ENCODE assay signal across 29 cellular contexts in genomic region chr10:120451968-120452367, GRCh38. TPM values are rescaled to one million over a fixed set of nuclear protein-coding genes. Genes with fewer than 3 reads are reported as not detected.
"Had no signal": no experiment of that assay in that cellular context is flagged by ENCODE, and none has a peak within 500 bp of the region (broad histone marks: within the 10 kb centered on the region; RNA-seq: fewer than 3 reads in every experiment).

No MANE protein-coding gene starts in this region.

- ATAC-seq: naive thymus-derived CD8-positive, alpha-beta T cell; natural killer cell treated with Interleukin-12 subunit alpha and Interleukin-12 subunit beta and Interleukin-15 and Interleukin-18, amount 100 ng/mL, for 72 hours; psoas muscle; right cardiac atrium; right lobe of liver; stimulated activated effector memory CD8-positive, alpha-beta T cell treated with anti-CD3 and anti-CD28 coated beads, Interleukin-12 subunit alpha, Interleukin-12 subunit beta, amount 100 ng/mL, for 72 hours; stimulated activated naive B cell treated with anti-CD40 and anti-IgM and Interleukin-4, amounts not matched to agents 10 μg/mL and 1 μg/mL and 100 μg/mL, for 72 hours had no signal

- DNase-seq: naive thymus-derived CD8-positive, alpha-beta T cell; nephron progenitor cell; nucleus accumbens; ovary; posterior cingulate gyrus; psoas muscle; right cardiac atrium; right lobe of liver; sigmoid colon; small intestine; stimulated activated CD4-positive, alpha-beta T cell treated with anti-CD3 and anti-CD28 coated beads, Interleukin-15, amount 100 ng/mL, for 24 hours; stimulated activated CD4-positive, alpha-beta T cell treated with anti-CD3 and anti-CD28 coated beads, Interleukin-2, amount 100 ng/mL, for 24 hours; stimulated activated CD4-positive, alpha-beta T cell treated with anti-CD3 and anti-CD28 coated beads, Interleukin-2, amount 100 ng/mL, for 48 hours; stimulated activated CD4-positive, alpha-beta T cell treated with anti-CD3 and anti-CD28 coated beads, Interleukin-4, amount 100 ng/mL, for 24 hours; stimulated activated naive B cell treated with anti-CD40 and anti-IgM and Interleukin-4, amounts not matched to agents 10 μg/mL and 1 μg/mL and 100 μg/mL, for 72 hours; stimulated activated naive CD4-positive, alpha-beta T cell treated with Interleukin-2 at 50 U/mL for 16 hours; stomach; thyroid gland; upper lobe of left lung had no signal

- H3K36me3 ChIP-seq: neutrophil, ovary, right lobe of liver, sigmoid colon, stomach, thoracic aorta, thyroid gland, tibial nerve, upper lobe of left lung, vagina had no signal

- H3K79me2 ChIP-seq: parathyroid adenoma had no signal

- H3K27me3 ChIP-seq: ovary, thyroid gland, vagina had no signal

- H2AFZ ChIP-seq: parathyroid adenoma had no signal

- H3K9me3 ChIP-seq: neutrophil, ovary, psoas muscle, right lobe of liver, sigmoid colon, stomach, thoracic aorta, thyroid gland, tibial nerve, upper lobe of left lung, vagina had no signal

- H3K4me1 ChIP-seq: parathyroid adenoma, psoas muscle had no signal

- H3K4me3 ChIP-seq: ovary, psoas muscle, right lobe of liver, sigmoid colon, stomach, thoracic aorta, thyroid gland, tibial nerve, upper lobe of left lung, vagina had no signal

- H3K27ac ChIP-seq: neutrophil, ovary, parathyroid adenoma, psoas muscle, right lobe of liver, sigmoid colon, stomach, thoracic aorta, thyroid gland, tibial nerve, upper lobe of left lung, vagina had no signal

- H3K9ac ChIP-seq: parathyroid adenoma had no signal

RNA-seq across cellular contexts. Expression of gene PLPP4, which starts 5.1 kb away (rescaled TPM):
- total RNA-seq: naive thymus-derived CD8-positive, alpha-beta T cell; natural killer cell treated with Interleukin-12 subunit alpha and Interleukin-12 subunit beta and Interleukin-15 and Interleukin-18, amount 100 ng/mL, for 72 hours; neural crest cell; progenitor cell of endocrine pancreas; psoas muscle; right cardiac atrium; stomach; thoracic aorta; tibial nerve; ureter had no signal
- polyA plus RNA-seq: naive thymus-derived CD8-positive, alpha-beta T cell; psoas muscle; stomach had no signal
